1 cellular context compared by ENCODE assay signal in the genomic region with DNA sequence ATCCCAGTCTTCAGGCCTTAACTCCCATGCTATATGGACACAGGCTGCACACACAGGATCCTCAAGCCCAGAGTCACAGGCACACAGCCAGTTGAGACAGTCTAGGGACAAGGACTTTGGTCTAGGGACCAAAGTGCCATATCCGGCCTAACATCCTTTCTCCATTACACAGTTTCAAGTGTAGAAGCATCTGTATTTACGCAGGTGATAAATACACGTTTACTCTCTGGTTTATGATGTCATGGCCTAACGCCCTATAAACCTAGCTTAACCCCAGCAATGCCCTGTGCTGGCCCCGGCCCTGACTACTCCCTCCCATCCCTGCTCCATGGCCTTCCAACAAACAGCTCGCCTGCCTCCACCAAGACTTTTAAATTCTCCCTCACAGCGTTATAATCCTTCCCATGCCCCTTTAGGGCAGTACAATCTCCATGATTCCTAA.
TF ChIP-seq lines count a peak whose summit lies in the region.

No MANE protein-coding gene starts in this region.

TF ChIP-seq in H1, 55 proteins besides CTCF, POLR2A, EP300 and RAD21:
- no peak for TF ChIP-seq BRCA1 (IDR thresholded peaks at IDR 0.05; ENCODE audit: low read depth, low read length)
- TF ChIP-seq SIX5 (IDR thresholded peaks at IDR 0.05; ENCODE audit: low read depth, low read length), result no peak
- no peak for TF ChIP-seq RFX5 (IDR thresholded peaks at IDR 0.05; ENCODE audit: borderline replicate concordance, low read depth, low read length)
TF ChIP-seq in H1: peak in this region for 0.
